13 cellular contexts compared by ENCODE assay signal in genomic region chr21:44657635-44658183, GRCh38. TPM values are rescaled to one million over a fixed set of nuclear protein-coding genes. Genes with fewer than 3 reads are reported as not detected.
DNase-seq lines count a peak whose midpoint lies in the region; ATAC-seq, FAIRE-seq and TF ChIP-seq lines count a peak whose summit lies in the region.
"Had no signal": no experiment of that assay in that cellular context is flagged by ENCODE, and none has a peak within 500 bp of the region (broad histone marks: within the 10 kb centered on the region; RNA-seq: fewer than 3 reads in every experiment).

KRTAP12-3 (plus strand) TSS chr21:44657932; CDS start chr21:44657980, 48 bp downstream.

- TF ChIP-seq CTCF in HepG2 (CRISPR knock-in tag; IDR thresholded peaks at IDR 0.05), result no peak

- H3K9me3 ChIP-seq in BLaER1 treated with 17β-estradiol and CSF1 and Interleukin-3, amounts not matched to agents 10 nM and 100 nM (replicated peaks in 1 of 11), result peaks cover 30 to 80% (median 51%) of the 10 kb centered on the region in 11 experiments
- peaks cover 4% of the 10 kb centered on the region; the same call in 1 of the 2 replicates for H3K9me3 ChIP-seq in HepG2 (ENCODE audit: low read length)
- H3K9me3 ChIP-seq: ascending aorta had no signal

- no peaks in the 10 kb centered on the region for H3K27me3 ChIP-seq in BLaER1 treated with 17β-estradiol and CSF1 and Interleukin-3, amounts not matched to agents 10 nM and 100 nM
- peaks cover 3 to 13% of the 10 kb centered on the region in 2 experiments; a peak in 2 of 5 replicates for H3K27me3 ChIP-seq in HepG2 (ENCODE audit: control insufficient read depth in 1 of 2, insufficient read depth in 2 of 2, low read length in 2 of 2)
- H3K27me3 ChIP-seq: ascending aorta had no signal

- no peak for TF ChIP-seq POLR2A in HepG2 (IDR thresholded peaks at IDR 0.05; ENCODE audit: insufficient read depth in 1 of 2, low read depth in 2 of 2, low read length in 2 of 2)

- peak within 1 kb of the TSS in 3 of 10 experiments; percentile 6 to 22 (median 19); a peak in 1 of 20 replicates for H3K4me3 ChIP-seq in BLaER1 treated with 17β-estradiol and CSF1 and Interleukin-3, amounts not matched to agents 10 nM and 100 nM
- H3K4me3 ChIP-seq in HepG2 (replicated peaks in 1 of 3; ENCODE audit: insufficient read depth in 1 of 3, low read depth in 2 of 3, low read length in 3 of 3), result no peak within 1 kb of the TSS
- H3K4me3 ChIP-seq: ascending aorta had no signal

- no peaks in the 10 kb centered on the region for H4K20me1 ChIP-seq in BLaER1 treated with 17β-estradiol and CSF1 and Interleukin-3, amounts not matched to agents 10 nM and 100 nM
- H4K20me1 ChIP-seq in HepG2 (ENCODE audit: insufficient read depth, low read length), result no peaks in the 10 kb centered on the region

- peak within 1 kb of the TSS in 10 of 11 experiments; percentile 29 to 70 (median 64); a peak in 17 of 22 replicates for H3K27ac ChIP-seq in BLaER1 treated with 17β-estradiol and CSF1 and Interleukin-3, amounts not matched to agents 10 nM and 100 nM
- H3K27ac ChIP-seq in HepG2 (ENCODE audit: extremely low read length, insufficient read depth, low read length), result no peak within 1 kb of the TSS
- H3K27ac ChIP-seq: ascending aorta had no signal

- POLR2A ChIA-PET in HepG2 (lab: Yijun Ruan, JAX), result no interaction called here

- in situ Hi-C loops in HepG2 (cut with HindIII; ENCODE audit: extremely low pct_ligation_motif_present, low pct_unique_long_range_greater_than_20kb), result no loop called here

- TF ChIP-seq EP300 in HepG2 (IDR thresholded peaks at IDR 0.05; ENCODE audit: low read depth in 2 of 2, low read length in 2 of 2), result no peak
- no peak for TF ChIP-seq EP300 in HepG2 (CRISPR knock-in tag; IDR thresholded peaks at IDR 0.05; ENCODE audit: borderline replicate concordance)

- no peak for FAIRE-seq in HepG2 (lab: Jason Lieb, UNC)
- FAIRE-seq: urothelium cell line had no signal

- no peaks in the 10 kb centered on the region for H3K79me2 ChIP-seq in HepG2 (ENCODE audit: insufficient read depth, low read length)

- TF ChIP-seq RAD21 in HepG2 (CRISPR knock-in tag; IDR thresholded peaks at IDR 0.05), result no peak

- intact Hi-C loops in HepG2 (cut with micrococcal nuclease; ENCODE audit: unreplicated experiment), result no loop called here

- H3K36me3 ChIP-seq in BLaER1 treated with 17β-estradiol and CSF1 and Interleukin-3, amounts not matched to agents 10 nM and 100 nM, result peaks cover 0 to 5% (median 0%) of the 10 kb centered on the region in 11 experiments; a peak in 2 of 22 replicates
- no peaks in the 10 kb centered on the region for H3K36me3 ChIP-seq in HepG2 (replicated peaks in 1 of 2; ENCODE audit: control insufficient read depth in 1 of 2, insufficient read depth in 2 of 2, low read length in 2 of 2)
- H3K36me3 ChIP-seq: ascending aorta had no signal

- peak within 1 kb of the TSS; percentile 59 to 89 (median 68) for H3K4me2 ChIP-seq in BLaER1 treated with 17β-estradiol and CSF1 and Interleukin-3, amounts not matched to agents 10 nM and 100 nM
- no peak within 1 kb of the TSS for H3K4me2 ChIP-seq in HepG2 (ENCODE audit: low read depth, low read length)

- H3K9ac ChIP-seq in BLaER1 treated with 17β-estradiol and CSF1 and Interleukin-3, amounts not matched to agents 10 nM and 100 nM, result peak within 1 kb of the TSS in 8 of 11 experiments; percentile 4 to 47 (median 29); a peak in 8 of 22 replicates
- no peak within 1 kb of the TSS for H3K9ac ChIP-seq in HepG2 (ENCODE audit: insufficient read depth, low read depth, low read length)

- peaks cover 29 to 52% (median 48%) of the 10 kb centered on the region in 10 experiments for H3K4me1 ChIP-seq in BLaER1 treated with 17β-estradiol and CSF1 and Interleukin-3, amounts not matched to agents 10 nM and 100 nM
- peaks cover 9% of the 10 kb centered on the region; the same call in 1 of the 2 replicates for H3K4me1 ChIP-seq in HepG2 (ENCODE audit: insufficient read depth, low read length)
- H3K4me1 ChIP-seq: ascending aorta had no signal

- 58% methylated on average over 13 of the region's 20 CpGs for WGBS in HepG2 (ENCODE audit: low lambda C conversion rate)

- ATAC-seq in HepG2 (no peak), HG03378 (IDR thresholded peaks at IDR 0.05; ENCODE audit: unreplicated experiment) (no peak)

- no TSS peak for BruUV-seq in HepG2 (replicated peaks; lab: Mats Ljungman, UMichigan)

- H2AFZ ChIP-seq in HepG2 (ENCODE audit: low read length), result no peak within 1 kb of the TSS

- DNase-seq in NCI-H1694 (lab: John Stamatoyannopoulos, UW), result peak; percentile 37
- DNase-seq in activated T-helper 1 cell treated with Interleukin-2 at 50 U/mL for 16 hours (ENCODE audit: low read depth), result peak; percentile 41
- DNase-seq in HepG2 (ENCODE audit: low spot score), result no peak
- no peak for DNase-seq in superior temporal gyrus (ENCODE audit: extremely low spot score)
- DNase-seq in iPS-NIHi11 (ENCODE audit: low spot score), result no peak
- no peak for DNase-seq in NCI-H1048 (lab: John Stamatoyannopoulos, UW)
- DNase-seq: NCI-H1436, occipital lobe had no signal

- CTCF ChIA-PET in HepG2 (lab: Yijun Ruan, JAX; ENCODE audit: low intra/inter-chr PET ratio, low total read pairs), result no interaction called here

TF ChIP-seq in HepG2, 621 proteins besides CTCF, POLR2A, EP300 and RAD21:
- TF ChIP-seq SIX1 (CRISPR knock-in tag; IDR thresholded peaks at IDR 0.05; ENCODE audit: borderline replicate concordance) (no peak), ZNF12 (CRISPR knock-in tag; IDR thresholded peaks at IDR 0.05) (no peak), ZBTB21 (CRISPR knock-in tag; IDR thresholded peaks at IDR 0.05) (peak; percentile 41; the same call in 1 of the 2 replicates), CREB1 (IDR thresholded peaks at IDR 0.05) (0 out of 2 replicates have a peak, but pooled peaks have one; percentile 3), CREB1 (CRISPR knock-in tag; IDR thresholded peaks at IDR 0.05) (no peak), ATF1 (CRISPR knock-in tag; IDR thresholded peaks at IDR 0.05) (no peak), SMAD9 (CRISPR knock-in tag; IDR thresholded peaks at IDR 0.05) (no peak), SP140L (CRISPR knock-in tag; IDR thresholded peaks at IDR 0.05; ENCODE audit: borderline replicate concordance) (no peak), PRPF4 (IDR thresholded peaks at IDR 0.05; ENCODE audit: low read depth, low read length, poor library complexity, severe bottlenecking) (no peak), ZNF207 (IDR thresholded peaks at IDR 0.05; ENCODE audit: borderline replicate concordance) (no peak), TCF12 (IDR thresholded peaks at IDR 0.05) (no peak), TCF12 (CRISPR knock-in tag; IDR thresholded peaks at IDR 0.05) (no peak), RAD51 (IDR thresholded peaks at IDR 0.05; ENCODE audit: borderline replicate concordance) (no peak), CENPT (CRISPR knock-in tag; IDR thresholded peaks at IDR 0.05; ENCODE audit: low read depth) (no peak), NFIB (CRISPR knock-in tag; IDR thresholded peaks at IDR 0.05; ENCODE audit: borderline replicate concordance) (no peak)

RNA-seq across cellular contexts. Expression of gene KRTAP12-3, which starts in this region (rescaled TPM):
- not detected in 2 replicates for total RNA-seq in HepG2 (2016; rRNA removed; fragmentation: Illumina TruSeq; extraction: Trizol)
- total RNA-seq in HepG2 (2016; cell fraction: cytosol; rRNA removed; fragmentation: Illumina TruSeq; extraction: Trizol; ENCODE audit: low read depth), result not detected in 2 replicates
- total RNA-seq in HepG2 (2016; cell fraction: insoluble cytoplasmic fraction; rRNA removed; fragmentation: Illumina TruSeq; extraction: Trizol), result not detected in 2 replicates
- not detected in 2 replicates for total RNA-seq in HepG2 (2016; cell fraction: membrane; rRNA removed; fragmentation: Illumina TruSeq; extraction: Trizol)
- total RNA-seq in HepG2 (2016; cell fraction: nucleus; rRNA removed; fragmentation: Illumina TruSeq; extraction: Trizol), result not detected in 2 replicates
- polyA plus RNA-seq in HepG2 (2011; rRNA removed), result not detected in 2 replicates
- polyA plus RNA-seq in HepG2 (2011; cell fraction: cytosol; rRNA removed), result not detected in 2 replicates
- not detected in 2 replicates for polyA plus RNA-seq in HepG2 (2011; cell fraction: nucleus; rRNA removed)
- polyA plus RNA-seq in HepG2 (2012), result not detected in 2 replicates
- polyA plus RNA-seq in HepG2 (2016; cell fraction: cytosol; fragmentation: Illumina TruSeq; extraction: Trizol; ENCODE audit: low read depth), result not detected in 2 replicates
- not detected in 2 replicates for polyA plus RNA-seq in HepG2 (2016; cell fraction: insoluble cytoplasmic fraction; fragmentation: Illumina TruSeq; extraction: Trizol; ENCODE audit: low read depth)
- not detected in 2 replicates for polyA plus RNA-seq in HepG2 (2016; cell fraction: membrane; fragmentation: Illumina TruSeq; extraction: Trizol; ENCODE audit: low read depth)
- polyA plus RNA-seq in HepG2 (2016; cell fraction: nucleus; fragmentation: Illumina TruSeq; extraction: Trizol; ENCODE audit: insufficient read depth, low read depth), result not detected in 2 replicates
- polyA minus RNA-seq in HepG2 (2011; rRNA and poly(A)+ RNA removed; ENCODE audit: low replicate concordance), result not detected in 2 replicates
- polyA minus RNA-seq in HepG2 (2011; cell fraction: cytosol; rRNA and poly(A)+ RNA removed), result not detected in 2 replicates
- polyA minus RNA-seq in HepG2 (2011; cell fraction: nucleus; rRNA and poly(A)+ RNA removed), result not detected in 2 replicates
- total RNA-seq: ascending aorta, epithelial cell of proximal tubule, occipital lobe had no signal

Comparison
In these comparisons a context has a peak if more than half of its experiments do, and no peak if none do; other contexts are left out.
1. DNase-seq: peak in NCI-H1694 (single experiment) and activated T-helper 1 cell treated with Interleukin-2 at 50 U/mL for 16 hours (single experiment); none in HepG2 (single experiment), superior temporal gyrus (single experiment), iPS-NIHi11 (single experiment) and NCI-H1048 (single experiment).